In genomic region chr15:85472349-85472748, GRCh38 we compare ENCODE assay signal across 23 cellular contexts.
"Had no signal": no experiment of that assay in that cellular context is flagged by ENCODE, and none has a peak within 500 bp of the region (broad histone marks: within the 10 kb centered on the region; RNA-seq: fewer than 3 reads in every experiment).

No MANE protein-coding gene starts in this region.

- ATAC-seq: gastroesophageal sphincter; left lung; lower lobe of right lung; sciatic nerve; stimulated activated naive B cell treated with anti-CD40 and anti-IgM and Interleukin-4, amounts not matched to agents 10 μg/mL and 1 μg/mL and 100 μg/mL, for 72 hours; upper lobe of right lung had no signal

- H3K79me2 ChIP-seq: parathyroid adenoma had no signal

- H3K27me3 Mint-ChIP-seq: stimulated activated naive B cell treated with anti-CD40 and anti-IgM and Interleukin-4, amounts not matched to agents 10 μg/mL and 1 μg/mL and 100 μg/mL, for 72 hours; stimulated activated naive CD8-positive, alpha-beta T cell treated with anti-CD3 and anti-CD28 coated beads, Interleukin-15, amount 100 ng/mL, for 72 hours had no signal

- H3K4me3 ChIP-seq: dorsolateral prefrontal cortex, esophagus muscularis mucosa, gastroesophageal sphincter, left lung, lower lobe of right lung, prostate gland, testis, tibial nerve, upper lobe of right lung, vagina had no signal

- H3K27me3 ChIP-seq: dorsolateral prefrontal cortex, esophagus muscularis mucosa, gastroesophageal sphincter, left lung, testis, tibial nerve, upper lobe of right lung, vagina had no signal

- DNase-seq: cortex of kidney; dorsolateral prefrontal cortex; effector CD8-positive, alpha-beta T cell; glutamatergic neuron; immature natural killer cell; left lung; lower lobe of right lung; mesenchymal stem cell; midbrain; stimulated activated CD4-positive, alpha-beta T cell treated with anti-CD3 and anti-CD28 coated beads, Interleukin-2, amount 100 ng/mL, for 24 hours; stimulated activated CD4-positive, alpha-beta T cell treated with anti-CD3 and anti-CD28 coated beads, Interleukin-4, amount 100 ng/mL, for 4 hours; stimulated activated naive B cell treated with anti-CD40 and anti-IgM and Interleukin-4, amounts not matched to agents 10 μg/mL and 1 μg/mL and 100 μg/mL, for 72 hours; stimulated activated naive CD8-positive, alpha-beta T cell treated with anti-CD3 and anti-CD28 coated beads, Interleukin-15, amount 100 ng/mL, for 72 hours; testis; upper lobe of right lung had no signal

- H3K27ac Mint-ChIP-seq: immature natural killer cell; stimulated activated naive B cell treated with anti-CD40 and anti-IgM and Interleukin-4, amounts not matched to agents 10 μg/mL and 1 μg/mL and 100 μg/mL, for 72 hours; stimulated activated naive CD8-positive, alpha-beta T cell treated with anti-CD3 and anti-CD28 coated beads, Interleukin-15, amount 100 ng/mL, for 72 hours had no signal

- H3K4me1 ChIP-seq: parathyroid adenoma, testis had no signal

- H3K9me3 Mint-ChIP-seq: immature natural killer cell; nephron; stimulated activated naive B cell treated with anti-CD40 and anti-IgM and Interleukin-4, amounts not matched to agents 10 μg/mL and 1 μg/mL and 100 μg/mL, for 72 hours; stimulated activated naive CD8-positive, alpha-beta T cell treated with anti-CD3 and anti-CD28 coated beads, Interleukin-15, amount 100 ng/mL, for 72 hours had no signal

- H2AFZ ChIP-seq: parathyroid adenoma had no signal

- H3K9ac ChIP-seq: parathyroid adenoma had no signal

- H3K4me3 Mint-ChIP-seq: immature natural killer cell, nephron had no signal

- H3K27ac ChIP-seq: dorsolateral prefrontal cortex, left lung, lower lobe of right lung, parathyroid adenoma, prostate gland, tibial nerve, upper lobe of right lung, vagina had no signal

- H3K36me3 ChIP-seq: esophagus muscularis mucosa, gastroesophageal sphincter, left lung, lower lobe of right lung, prostate gland, tibial nerve, upper lobe of right lung, vagina had no signal

- H3K36me3 Mint-ChIP-seq: immature natural killer cell had no signal

- H3K9me3 ChIP-seq: esophagus muscularis mucosa, gastroesophageal sphincter, left lung, lower lobe of right lung, prostate gland, testis, tibial nerve, upper lobe of right lung, vagina had no signal
